In genomic region chr20:3239867-3240775, GRCh38 we compare ENCODE assay signal across 8 cellular contexts. TPM values are rescaled to one million over a fixed set of nuclear protein-coding genes. Genes with fewer than 3 reads are reported as not detected.
DNase-seq lines count a peak whose midpoint lies in the region; ATAC-seq lines count a peak whose summit lies in the region.

No MANE protein-coding gene starts in this region.

- no peaks in the 10 kb centered on the region for H3K9me2 ChIP-seq in GM23248 (ENCODE audit: insufficient read depth)

- no peaks in the 10 kb centered on the region for H3K36me3 ChIP-seq in GM23248 (ENCODE audit: low read depth)

- H3K4me1 ChIP-seq in GM23248 (ENCODE audit: insufficient read depth) = no peaks in the 10 kb centered on the region

- H3K27me3 Mint-ChIP-seq in activated CD4-positive, alpha-beta memory T cell treated with anti-CD3 and anti-CD28 coated beads for 36 hours = peaks cover 43% of the 10 kb centered on the region

- ATAC-seq in left cardiac atrium = peak; percentile 3 to 26
- no peak for ATAC-seq in HG03280 (IDR thresholded peaks at IDR 0.05; ENCODE audit: unreplicated experiment)
- no peak for ATAC-seq in GM18520 (IDR thresholded peaks at IDR 0.05; ENCODE audit: unreplicated experiment)

- no peaks in the 10 kb centered on the region for H3K9me3 ChIP-seq in GM23248 (ENCODE audit: low read depth)

- 14 to 29% methylated on average over 39 to 48 of the region's 54 CpGs for WGBS in GM23248 (ENCODE audit: low coverage in 1 of 2, low lambda C conversion rate in 2 of 2, missing lambda C conversion rate in 2 of 2), 2 experiments

- no peaks in the 10 kb centered on the region for H3K79me2 ChIP-seq in GM23248 (ENCODE audit: insufficient read depth)

- H3K9me3 Mint-ChIP-seq in activated CD4-positive, alpha-beta memory T cell treated with anti-CD3 and anti-CD28 coated beads for 36 hours = no peaks in the 10 kb centered on the region

- no peak overlapping the region for H3K27ac ChIP-seq in GM23248

- no peaks in the 10 kb centered on the region for H3K36me3 Mint-ChIP-seq in activated CD4-positive, alpha-beta memory T cell treated with anti-CD3 and anti-CD28 coated beads for 36 hours

- H3K27ac Mint-ChIP-seq in activated CD4-positive, alpha-beta memory T cell treated with anti-CD3 and anti-CD28 coated beads for 36 hours = no peak overlapping the region

- peak overlapping the region; percentile 75 for H3K4me3 ChIP-seq in GM23248
- H3K4me3 ChIP-seq in skeletal muscle cell (ENCODE audit: low read depth, low read length) = peak overlapping the region; percentile 57

- DNase-seq in GM23248 = peak; percentile 59
- DNase-seq in activated CD4-positive, alpha-beta memory T cell treated with anti-CD3 and anti-CD28 coated beads for 36 hours = peak; percentile 18
- DNase-seq in left cardiac atrium = no peak
- DNase-seq in skeletal muscle cell (ENCODE audit: low read depth) = no peak
- no peak for DNase-seq in NCI-H1105 treated with DMSO at 0.1 percent for 48 hours (lab: John Stamatoyannopoulos, UW)
- no peak for DNase-seq in T1000 (lab: John Stamatoyannopoulos, UW)

- H4K20me1 ChIP-seq in GM23248 (ENCODE audit: insufficient read depth) = no peaks in the 10 kb centered on the region

- peak overlapping the region; percentile 75 for H3K4me3 Mint-ChIP-seq in activated CD4-positive, alpha-beta memory T cell treated with anti-CD3 and anti-CD28 coated beads for 36 hours

- CTCF ChIA-PET in activated CD4-positive, alpha-beta memory T cell treated with anti-CD3 and anti-CD28 coated beads for 36 hours (lab: Charles Lee) = interaction anchor here (1.0 to 2.0 kb wide), 3 partner anchors 19 to 77 kb away, joined by 3 to 5 read pairs (median 4); no protein-coding TSS in a partner anchor

- intact Hi-C loops in activated CD4-positive, alpha-beta memory T cell treated with anti-CD3 and anti-CD28 coated beads for 36 hours (cut with micrococcal nuclease) = loop anchor here (2.0 kb wide), 1 partner anchor 35 kb away; the partner anchor contains the start of gene DDRGK1
- intact Hi-C loops in left cardiac atrium (cut with DNase I) = no loop called here

- peak overlapping the region; percentile 95 for H2AFZ ChIP-seq in GM23248

- H3K9ac ChIP-seq in GM23248 = peak overlapping the region; percentile 46

- POLR2A ChIA-PET in activated CD4-positive, alpha-beta memory T cell treated with anti-CD3 and anti-CD28 coated beads for 36 hours (lab: Charles Lee) = no interaction called here

- peak overlapping the region; percentile 67 for H3K4me2 ChIP-seq in GM23248 (ENCODE audit: unreplicated experiment)

- in situ Hi-C loops in GM23248 (cut with MboI) = no loop called here

- peaks cover 8% of the 10 kb centered on the region; the same call in 1 of the 2 replicates for H3K27me3 ChIP-seq in GM23248 (replicated peaks; ENCODE audit: insufficient read depth)

- no peaks in the 10 kb centered on the region for H3F3A ChIP-seq in GM23248 (ENCODE audit: insufficient read depth)

- H3K4me1 Mint-ChIP-seq in activated CD4-positive, alpha-beta memory T cell treated with anti-CD3 and anti-CD28 coated beads for 36 hours (ENCODE audit: low read depth) = peaks cover 6% of the 10 kb centered on the region

RNA-seq across cellular contexts. Expression of gene SLC4A11, which starts 1.1 kb away (rescaled TPM):
- 0.63 and 0.65 TPM in 2 replicates for total RNA-seq in GM23248 (2014; rRNA removed; shearing (Covaris generic))
- 1.1 and 1.2 TPM in 2 replicates for polyA plus RNA-seq in GM23248 (2016; fragmentation: Nextera tagmentation; extraction: Ambion mirVana)
- total RNA-seq in activated CD4-positive, alpha-beta memory T cell treated with anti-CD3 and anti-CD28 coated beads for 36 hours = 1 to 10 TPM in 1 of 2 experiments, under 1 TPM in 1; 0.87 to 1.1 TPM
- under 1 TPM; 0.52 to 0.68 TPM for total RNA-seq in left cardiac atrium

RNA-seq across cellular contexts. Expression of gene ITPA, which starts 30.8 kb away (rescaled TPM):
- 43.6 and 47.2 TPM in 2 replicates for total RNA-seq in GM23248 (2014; rRNA removed; shearing (Covaris generic))
- 63.8 and 72.4 TPM in 2 replicates for polyA plus RNA-seq in GM23248 (2016; fragmentation: Nextera tagmentation; extraction: Ambion mirVana)
- 10 to 100 TPM; 54.0 to 56.2 TPM for total RNA-seq in activated CD4-positive, alpha-beta memory T cell treated with anti-CD3 and anti-CD28 coated beads for 36 hours
- total RNA-seq in left cardiac atrium = 10 to 100 TPM; 18.7 to 25.7 TPM

RNA-seq across cellular contexts. Expression of gene DDRGK1, which starts 35.6 kb away (rescaled TPM):
- total RNA-seq in GM23248 (2014; rRNA removed; shearing (Covaris generic)) = 50.8 and 63.0 TPM in 2 replicates
- 55.9 and 56.7 TPM in 2 replicates for polyA plus RNA-seq in GM23248 (2016; fragmentation: Nextera tagmentation; extraction: Ambion mirVana)
- total RNA-seq in activated CD4-positive, alpha-beta memory T cell treated with anti-CD3 and anti-CD28 coated beads for 36 hours = 10 to 100 TPM; 72.1 to 76.8 TPM
- 10 to 100 TPM; 39.3 to 44.8 TPM for total RNA-seq in left cardiac atrium

Comparison
In these comparisons a context has a peak if more than half of its experiments do, and no peak if none do; other contexts are left out.
1. DNase-seq: peak in GM23248 (single experiment) and activated CD4-positive, alpha-beta memory T cell treated with anti-CD3 and anti-CD28 coated beads for 36 hours (single experiment); none in left cardiac atrium (single experiment), skeletal muscle cell (single experiment), NCI-H1105 treated with DMSO at 0.1 percent for 48 hours (single experiment) and T1000 (single experiment).
2. ATAC-seq: peak in left cardiac atrium (2 of 2); none in HG03280 (single experiment) and GM18520 (single experiment).